In the genomic region with DNA sequence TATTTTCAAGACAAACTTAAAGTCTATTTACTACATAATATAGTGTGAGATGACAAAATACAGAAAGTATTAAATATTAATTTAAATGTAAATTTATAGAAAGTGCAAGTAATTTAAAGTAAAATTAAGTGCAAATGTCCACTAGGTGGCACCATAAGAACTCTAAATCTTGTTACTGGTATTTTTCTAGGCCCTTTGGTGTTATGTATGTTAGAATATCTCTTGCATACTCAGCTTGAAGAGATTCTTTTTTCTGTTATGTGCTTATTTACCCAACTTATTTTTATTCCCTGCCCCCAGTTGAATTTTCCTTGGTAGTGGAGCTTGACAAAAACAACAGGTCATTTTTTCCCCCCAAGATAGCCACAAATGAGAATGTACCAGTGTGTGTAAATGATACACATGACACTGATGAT, we compare ENCODE assay signal across 9 cellular contexts.
DNase-seq lines count a peak whose midpoint lies in the region; ATAC-seq, FAIRE-seq and TF ChIP-seq lines count a peak whose summit lies in the region.
"Had no signal": no experiment of that assay in that cellular context is flagged by ENCODE, and none has a peak within 500 bp of the region (broad histone marks: within the 10 kb centered on the region; RNA-seq: fewer than 3 reads in every experiment).

No MANE protein-coding gene starts in this region.

- no peak overlapping the region for H3K4me2 ChIP-seq in OCI-LY1 (ENCODE audit: low read length)

- H3K9ac ChIP-seq in OCI-LY1 (ENCODE audit: low read length), result no peak overlapping the region

- no peaks in the 10 kb centered on the region for H3K4me1 Mint-ChIP-seq in endothelial cell (ENCODE audit: unreplicated experiment)
- peaks cover 19% of the 10 kb centered on the region for H3K4me1 Mint-ChIP-seq in progenitor cell of endocrine pancreas (ENCODE audit: low read depth)

- H3K36me3 Mint-ChIP-seq in endothelial cell (ENCODE audit: low read depth, unreplicated experiment) (no peaks in the 10 kb centered on the region), progenitor cell of endocrine pancreas (ENCODE audit: insufficient read depth) (peaks cover under 1% of the 10 kb centered on the region)

- H3K27ac ChIP-seq in OCI-LY1 (ENCODE audit: low read depth, low read length, poor library complexity, severe bottlenecking), result no peak overlapping the region
- H3K27ac ChIP-seq: HL-60 had no signal

- intact Hi-C loops in left ventricle myocardium superior (cut with micrococcal nuclease), result no loop called here

- no peaks in the 10 kb centered on the region for H3K27me3 Mint-ChIP-seq in endothelial cell (ENCODE audit: unreplicated experiment)
- H3K27me3 Mint-ChIP-seq in progenitor cell of endocrine pancreas, result no peaks in the 10 kb centered on the region

- no peaks in the 10 kb centered on the region for H3K9me3 Mint-ChIP-seq in endothelial cell (ENCODE audit: unreplicated experiment)
- H3K9me3 Mint-ChIP-seq in progenitor cell of endocrine pancreas (ENCODE audit: low read depth), result no peaks in the 10 kb centered on the region

- no peaks in the 10 kb centered on the region for H3K4me1 ChIP-seq in OCI-LY1 (ENCODE audit: insufficient read depth, low read length, severe bottlenecking)

- H3K36me3 ChIP-seq in OCI-LY1 (ENCODE audit: insufficient read depth, low read length), result no peaks in the 10 kb centered on the region

- no peak overlapping the region for H3K4me3 ChIP-seq in OCI-LY1 (ENCODE audit: low read depth, low read length, poor library complexity, severe bottlenecking)

- H3K27ac Mint-ChIP-seq in endothelial cell (ENCODE audit: unreplicated experiment), result no peak overlapping the region
- no peak overlapping the region for H3K27ac Mint-ChIP-seq in progenitor cell of endocrine pancreas

- no peaks in the 10 kb centered on the region for H3K79me2 ChIP-seq in OCI-LY1 (ENCODE audit: insufficient read depth, low read length)

- H2AFZ ChIP-seq in OCI-LY1 (ENCODE audit: low read length), result no peak overlapping the region

- no peaks in the 10 kb centered on the region for H3K27me3 ChIP-seq in OCI-LY1 (ENCODE audit: insufficient read depth, low read length)

- no peaks in the 10 kb centered on the region for H3K9me3 ChIP-seq in OCI-LY1 (ENCODE audit: low read length)

- no peak for FAIRE-seq in HTR-8/SVneo (lab: Jason Lieb, UNC)

- TF ChIP-seq CTCF in OCI-LY1 (IDR thresholded peaks at IDR 0.05; ENCODE audit: low read length) (peak; percentile 45), endothelial cell (IDR thresholded peaks at IDR 0.05; ENCODE audit: unreplicated experiment) (peak; percentile 92), progenitor cell of endocrine pancreas (IDR thresholded peaks at IDR 0.05; ENCODE audit: unreplicated experiment) (peak; percentile 85)

- DNase-seq in CD1c-positive myeloid dendritic cell (ENCODE audit: extremely low spot score) (peak; percentile 57), HTR-8/SVneo (ENCODE audit: insufficient read length, low spot score) (peak; percentile 9), endothelial cell (ENCODE audit: low spot score) (no peak), progenitor cell of endocrine pancreas (ENCODE audit: low spot score, unreplicated experiment) (no peak), HuH-7 (ENCODE audit: low spot score) (no peak), left ventricle myocardium superior (no peak)

- ATAC-seq in GM21360 (IDR thresholded peaks at IDR 0.05; ENCODE audit: unreplicated experiment), result no peak
- ATAC-seq in left ventricle myocardium superior, result no peak

- H3K9me2 ChIP-seq in OCI-LY1 (ENCODE audit: low read depth, low read length), result no peaks in the 10 kb centered on the region

- H3K4me3 Mint-ChIP-seq in endothelial cell (ENCODE audit: unreplicated experiment) (no peak overlapping the region), progenitor cell of endocrine pancreas (ENCODE audit: low read depth) (no peak overlapping the region)

- H3F3A ChIP-seq in OCI-LY1 (ENCODE audit: insufficient read depth, low read length), result no peaks in the 10 kb centered on the region

- no peaks in the 10 kb centered on the region for H4K20me1 ChIP-seq in OCI-LY1 (ENCODE audit: insufficient read depth, low read length)

Comparison
In these comparisons a context has a peak if more than half of its experiments do, and no peak if none do; other contexts are left out.
1. DNase-seq: peak in CD1c-positive myeloid dendritic cell (single experiment) and HTR-8/SVneo (single experiment); none in endothelial cell (single experiment), progenitor cell of endocrine pancreas (single experiment), HuH-7 (single experiment) and left ventricle myocardium superior (single experiment).
2. Peak in every context shown above with its lines, with median percentiles within 50 percentile points of each other: CTCF ChIP-seq.